ENCODE assay signal across 9 cellular contexts in genomic region chr9:109001275-109001676, GRCh38. TPM values are rescaled to one million over a fixed set of nuclear protein-coding genes. Genes with fewer than 3 reads are reported as not detected.
A peak's percentile ranks its signal among the peaks of the same experiment; 100 is the strongest.
DNase-seq lines count a peak whose midpoint lies in the region; ATAC-seq, FAIRE-seq and TF ChIP-seq lines count a peak whose summit lies in the region.
"Had no signal": no experiment of that assay in that cellular context is flagged by ENCODE, and none has a peak within 500 bp of the region (broad histone marks: within the 10 kb centered on the region; RNA-seq: fewer than 3 reads in every experiment).

No MANE protein-coding gene starts in this region.

- intact Hi-C loops in IMR-90 (cut with micrococcal nuclease): no loop called here
- intact Hi-C loops in HepG2 (cut with micrococcal nuclease; ENCODE audit: unreplicated experiment): no loop called here

- POLR2A ChIA-PET in IMR-90 (lab: Charles Lee; ENCODE audit: unreplicated experiment): no interaction called here
- POLR2A ChIA-PET in HepG2 (lab: Yijun Ruan, JAX): no interaction called here

- H3K79me1 ChIP-seq in IMR-90 (ENCODE audit: low read depth in 1 of 2, low read length in 2 of 2): peaks cover 43 to 68% of the 10 kb centered on the region in 2 experiments

- TF ChIP-seq RAD21 in IMR-90 (IDR thresholded peaks at IDR 0.05; ENCODE audit: low read length) (peak; percentile 37), HepG2 (CRISPR knock-in tag; IDR thresholded peaks at IDR 0.05) (no peak)

- dilution Hi-C loops in IMR-90 (cut with HindIII; ENCODE audit: low sequenced_read_pairs, unreplicated experiment): no loop called here

- TF ChIP-seq CTCF in IMR-90 (conservative IDR thresholded peaks at IDR 0.05; ENCODE audit: low read depth, low read length): peak; percentile 24; the same call in 1 of the 2 replicates
- peak; percentile 4 for TF ChIP-seq CTCF in brain microvascular endothelial cell (IDR thresholded peaks at IDR 0.05; ENCODE audit: low read depth, low read length, missing control alignments)
- no peak for TF ChIP-seq CTCF in HepG2 (CRISPR knock-in tag; IDR thresholded peaks at IDR 0.05)

- in situ Hi-C loops in IMR-90 (cut with MboI; ENCODE audit: low sequenced_read_pairs): no loop called here
- in situ Hi-C loops in brain microvascular endothelial cell (cut with HindIII; ENCODE audit: low pct_ligation_motif_present, low sequenced_read_pairs): no loop called here
- in situ Hi-C loops in HepG2 (cut with HindIII; ENCODE audit: extremely low pct_ligation_motif_present, low pct_unique_long_range_greater_than_20kb): no loop called here

- peak overlapping the region in 1 of 2 experiments; percentile 46; a peak in 1 of 4 replicates for H4K8ac ChIP-seq in IMR-90 (ENCODE audit: low read depth in 2 of 2, low read length in 2 of 2)

- H3K27ac ChIP-seq in IMR-90 (ENCODE audit: insufficient read depth, low read length) (no peak overlapping the region), brain microvascular endothelial cell (peak overlapping the region; percentile 34), HepG2 (ENCODE audit: extremely low read length, insufficient read depth, low read length) (peak overlapping the region; percentile 19)

- peak overlapping the region; percentile 44; the same call in 1 of the 2 replicates for H3K23ac ChIP-seq in IMR-90 (ENCODE audit: low read depth, low read length)

- no peak overlapping the region for H4K5ac ChIP-seq in IMR-90 (ENCODE audit: low read depth, low read length)

- no peak overlapping the region for H3K4me3 ChIP-seq in IMR-90 (ENCODE audit: insufficient read depth, low read depth, low read length)
- no peak overlapping the region for H3K4me3 ChIP-seq in brain microvascular endothelial cell (ENCODE audit: low read depth, low read length)
- H3K4me3 ChIP-seq in HepG2 (replicated peaks in 1 of 3; ENCODE audit: insufficient read depth in 1 of 3, low read depth in 2 of 3, low read length in 3 of 3): no peak overlapping the region

- H2AK5ac ChIP-seq in IMR-90 (ENCODE audit: low read depth, low read length): no peak overlapping the region

- no peaks in the 10 kb centered on the region for H3K4me1 ChIP-seq in IMR-90 (ENCODE audit: control insufficient read depth, insufficient read depth, low read length)
- H3K4me1 ChIP-seq in HepG2 (ENCODE audit: insufficient read depth, low read length): peaks cover 6% of the 10 kb centered on the region; the same call in 1 of the 2 replicates

- CTCF ChIA-PET in IMR-90 (lab: Yijun Ruan, JAX) (no interaction called here), HepG2 (lab: Yijun Ruan, JAX; ENCODE audit: low intra/inter-chr PET ratio, low total read pairs) (no interaction called here)

- H3K9me3 ChIP-seq in IMR-90 (ENCODE audit: control insufficient read depth, insufficient read depth, low read length) (peaks cover 6% of the 10 kb centered on the region), HepG2 (ENCODE audit: low read length) (peaks cover 12% of the 10 kb centered on the region; the same call in 1 of the 2 replicates)

- H2AFZ ChIP-seq in IMR-90 (replicated peaks; ENCODE audit: low read length, poor library complexity) (no peak overlapping the region), HepG2 (ENCODE audit: low read length) (no peak overlapping the region)

- ATAC-seq in IMR-90 (ENCODE audit: low read depth): peak; percentile 98
- ATAC-seq in HepG2: peak; percentile 65; the same call in 2 of the 3 replicates
- no peak for ATAC-seq in HG03457 (IDR thresholded peaks at IDR 0.05; ENCODE audit: unreplicated experiment)
- ATAC-seq in GM18505 (IDR thresholded peaks at IDR 0.05; ENCODE audit: unreplicated experiment): no peak

- H3K18ac ChIP-seq in IMR-90 (ENCODE audit: low read depth, low read length): no peak overlapping the region; the same call in 1 of the 2 replicates

- peak overlapping the region; percentile 48; the same call in 1 of the 2 replicates for H2BK120ac ChIP-seq in IMR-90 (ENCODE audit: low read depth, low read length)

- peaks cover 83% of the 10 kb centered on the region for H3K79me2 ChIP-seq in HepG2 (ENCODE audit: insufficient read depth, low read length)

- H4K20me1 ChIP-seq in IMR-90 (ENCODE audit: insufficient read depth, low read length) (peaks cover 10% of the 10 kb centered on the region; the same call in 1 of the 2 replicates), HepG2 (ENCODE audit: insufficient read depth, low read length) (no peaks in the 10 kb centered on the region)

- H2BK5ac ChIP-seq in IMR-90 (ENCODE audit: low read depth, low read length, poor library complexity, severe bottlenecking): peak overlapping the region; percentile 74

- no peaks in the 10 kb centered on the region for H3K9me1 ChIP-seq in IMR-90 (ENCODE audit: insufficient read depth, low read length)

- peak overlapping the region; percentile 47 for H2AK9ac ChIP-seq in IMR-90 (replicated peaks; ENCODE audit: low read depth, low read length, poor library complexity)

- peak overlapping the region; percentile 45; the same call in 1 of the 2 replicates for H3K4ac ChIP-seq in IMR-90 (ENCODE audit: low read depth, low read length)

- H3K36me3 ChIP-seq in IMR-90 (ENCODE audit: control insufficient read depth, insufficient read depth, low read length) (peaks cover 5% of the 10 kb centered on the region; the same call in 1 of the 2 replicates), brain microvascular endothelial cell (replicated peaks) (no peaks in the 10 kb centered on the region), HepG2 (replicated peaks in 1 of 2; ENCODE audit: control insufficient read depth in 1 of 2, insufficient read depth in 2 of 2, low read length in 2 of 2) (peaks cover 7 to 12% of the 10 kb centered on the region in 2 experiments)

- 0 out of 2 replicates have a peak overlapping the region, but pooled peaks have one; percentile 9 for H4K91ac ChIP-seq in IMR-90 (ENCODE audit: insufficient read depth, low read depth, low read length)

- peak overlapping the region; percentile 66 for H3K14ac ChIP-seq in IMR-90 (replicated peaks; ENCODE audit: low read depth, low read length)

- peak overlapping the region; percentile 64; the same call in 1 of the 2 replicates for H3K4me2 ChIP-seq in IMR-90 (ENCODE audit: low read depth, low read length)
- no peak overlapping the region for H3K4me2 ChIP-seq in HepG2 (ENCODE audit: low read depth, low read length)

- no peak overlapping the region for H2BK15ac ChIP-seq in IMR-90 (ENCODE audit: low read depth, low read length)

- WGBS in IMR-90 (ENCODE audit: extremely low coverage in 2 of 2, insufficient read length in 1 of 2), 2 experiments: no CpG with 5 or more reads among the region's 1 CpG
- WGBS in HepG2 (ENCODE audit: low lambda C conversion rate): 97% methylated on average over 1 of the region's 1 CpG

- H3K56ac ChIP-seq in IMR-90 (ENCODE audit: extremely low read depth, insufficient read depth, low read length): no peak overlapping the region

- H3K27me3 ChIP-seq in IMR-90 (ENCODE audit: control insufficient read depth, insufficient read depth, low read length) (no peaks in the 10 kb centered on the region), brain microvascular endothelial cell (replicated peaks) (no peaks in the 10 kb centered on the region), HepG2 (ENCODE audit: control insufficient read depth in 1 of 2, insufficient read depth in 2 of 2, low read length in 2 of 2) (no peaks in the 10 kb centered on the region)

- no peak for TF ChIP-seq POLR2A in IMR-90 (IDR thresholded peaks at IDR 0.05; ENCODE audit: low read depth, low read length)
- no peak for TF ChIP-seq POLR2A in HepG2 (IDR thresholded peaks at IDR 0.05; ENCODE audit: insufficient read depth in 1 of 2, low read depth in 2 of 2, low read length in 2 of 2)
- no peak for TF ChIP-seq POLR2A in GM18505 (IDR thresholded peaks at IDR 0.05; ENCODE audit: borderline replicate concordance, extremely low read depth, insufficient read depth, insufficient read length)

- H3K9ac ChIP-seq in IMR-90 (ENCODE audit: low read depth, low read length) (no peak overlapping the region), HepG2 (ENCODE audit: insufficient read depth, low read depth, low read length) (no peak overlapping the region)

- peak; percentile 72 for DNase-seq in AG20443 (ENCODE audit: low spot score)
- peak; percentile 93 for DNase-seq in IMR-90
- peak; percentile 79 for DNase-seq in brain microvascular endothelial cell
- peak; percentile 47 for DNase-seq in HepG2 (ENCODE audit: low spot score)
- DNase-seq in globus pallidus (ENCODE audit: low spot score): no peak
- no peak for DNase-seq in NCI-H2029 (lab: John Stamatoyannopoulos, UW)
- DNase-seq: NCI-H524 treated with DMSO at 0.1 percent for 48 hours had no signal

- FAIRE-seq in HepG2 (lab: Jason Lieb, UNC): no peak

- H2BK20ac ChIP-seq in IMR-90 (ENCODE audit: low read depth, low read length): peak overlapping the region; percentile 42; the same call in 1 of the 2 replicates

- no TSS peak for BruUV-seq in IMR-90 (replicated peaks; lab: Mats Ljungman, UMichigan)
- BruUV-seq in HepG2 (replicated peaks; lab: Mats Ljungman, UMichigan): no TSS peak

- no peak for TF ChIP-seq EP300 in HepG2 (IDR thresholded peaks at IDR 0.05; ENCODE audit: low read depth in 2 of 2, low read length in 2 of 2)
- no peak for TF ChIP-seq EP300 in HepG2 (CRISPR knock-in tag; IDR thresholded peaks at IDR 0.05; ENCODE audit: borderline replicate concordance)

RNA-seq across cellular contexts. Expression of gene CTNNAL1, which starts 12.0 kb away (rescaled TPM):
- total RNA-seq in IMR-90 (2012; rRNA removed): 131 and 186 TPM in 2 replicates
- 60.4 and 72.3 TPM in 2 replicates for polyA plus RNA-seq in IMR-90 (2012; rRNA removed)
- 24.4 and 58.0 TPM in 2 replicates for polyA plus RNA-seq in IMR-90 (2012; cell fraction: cytosol; rRNA removed)
- 9.8 and 39.6 TPM in 2 replicates for polyA plus RNA-seq in IMR-90 (2012; cell fraction: nucleus; rRNA removed; ENCODE audit: low replicate concordance)
- total RNA-seq in HepG2 (2016; rRNA removed; fragmentation: Illumina TruSeq; extraction: Trizol): 162 and 227 TPM in 2 replicates
- total RNA-seq in HepG2 (2016; cell fraction: cytosol; rRNA removed; fragmentation: Illumina TruSeq; extraction: Trizol; ENCODE audit: low read depth): 53.8 and 56.6 TPM in 2 replicates
- total RNA-seq in HepG2 (2016; cell fraction: insoluble cytoplasmic fraction; rRNA removed; fragmentation: Illumina TruSeq; extraction: Trizol): 167 and 237 TPM in 2 replicates
- total RNA-seq in HepG2 (2016; cell fraction: membrane; rRNA removed; fragmentation: Illumina TruSeq; extraction: Trizol): 106 and 117 TPM in 2 replicates
- total RNA-seq in HepG2 (2016; cell fraction: nucleus; rRNA removed; fragmentation: Illumina TruSeq; extraction: Trizol): 61.8 and 66.6 TPM in 2 replicates
- 19.9 and 32.0 TPM in 2 replicates for polyA plus RNA-seq in HepG2 (2011; rRNA removed)
- polyA plus RNA-seq in HepG2 (2011; cell fraction: cytosol; rRNA removed): 14.6 and 17.1 TPM in 2 replicates
- 5.7 and 8.6 TPM in 2 replicates for polyA plus RNA-seq in HepG2 (2011; cell fraction: nucleus; rRNA removed)
- polyA plus RNA-seq in HepG2 (2012): 37.5 and 38.0 TPM in 2 replicates
- polyA plus RNA-seq in HepG2 (2016; cell fraction: cytosol; fragmentation: Illumina TruSeq; extraction: Trizol; ENCODE audit: low read depth): 41.8 and 48.7 TPM in 2 replicates
- 146 and 166 TPM in 2 replicates for polyA plus RNA-seq in HepG2 (2016; cell fraction: insoluble cytoplasmic fraction; fragmentation: Illumina TruSeq; extraction: Trizol; ENCODE audit: low read depth)
- 62.0 and 63.7 TPM in 2 replicates for polyA plus RNA-seq in HepG2 (2016; cell fraction: membrane; fragmentation: Illumina TruSeq; extraction: Trizol; ENCODE audit: low read depth)
- 65.5 and 72.3 TPM in 2 replicates for polyA plus RNA-seq in HepG2 (2016; cell fraction: nucleus; fragmentation: Illumina TruSeq; extraction: Trizol; ENCODE audit: insufficient read depth, low read depth)
- 6.1 and 7.3 TPM in 2 replicates for polyA minus RNA-seq in HepG2 (2011; rRNA and poly(A)+ RNA removed; ENCODE audit: low replicate concordance)
- 19.1 and 19.5 TPM in 2 replicates for polyA minus RNA-seq in HepG2 (2011; cell fraction: cytosol; rRNA and poly(A)+ RNA removed)
- polyA minus RNA-seq in HepG2 (2011; cell fraction: nucleus; rRNA and poly(A)+ RNA removed): 20.9 and 21.8 TPM in 2 replicates

Comparison
In these comparisons a context has a peak if more than half of its experiments do, and no peak if none do; other contexts are left out.
1. DNase-seq: peak in AG20443 (single experiment), IMR-90 (single experiment), brain microvascular endothelial cell (single experiment) and HepG2 (single experiment); none in globus pallidus (single experiment) and NCI-H2029 (single experiment).
2. ATAC-seq: peak in IMR-90 (single experiment) and HepG2 (single experiment); none in HG03457 (single experiment) and GM18505 (single experiment).